8 cellular contexts compared by ENCODE assay signal in the genomic region with DNA sequence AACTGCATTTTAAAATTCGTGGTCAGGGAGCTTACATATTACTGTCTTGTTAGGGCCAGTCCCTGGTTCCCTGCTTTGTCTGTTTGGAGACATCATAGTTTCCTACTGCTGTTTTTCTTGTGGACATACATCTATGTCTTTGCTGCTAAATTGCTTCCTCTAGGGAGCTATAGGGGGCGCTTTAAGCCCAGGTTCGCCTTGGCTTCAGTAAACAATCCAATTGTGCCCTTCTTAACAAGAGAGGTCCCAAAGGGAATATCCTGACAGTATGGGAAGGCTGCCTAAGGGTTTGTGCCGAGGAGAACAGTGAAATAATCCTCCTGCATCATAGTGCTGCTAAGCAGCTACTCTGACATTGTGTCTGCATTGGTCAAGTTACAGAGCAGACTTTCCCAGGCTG.
DNase-seq lines count a peak whose midpoint lies in the region; ATAC-seq and TF ChIP-seq lines count a peak whose summit lies in the region.

No MANE protein-coding gene starts in this region.

- BruUV-seq in IMR-90 (replicated peaks; lab: Mats Ljungman, UMichigan) = no TSS peak

- H3K4me2 ChIP-seq in IMR-90 (ENCODE audit: low read depth, low read length) = no peak overlapping the region

- intact Hi-C loops in IMR-90 (cut with micrococcal nuclease) = loop anchor here (2.0 to 10.0 kb wide), 4 partner anchors 257 to 1354 kb away; a partner anchor contains a TSS
- intact Hi-C loops in CD4-positive, alpha-beta T cell (cut with DNase I, micrococcal nuclease) = no loop called here

- no peaks in the 10 kb centered on the region for H3K4me1 Mint-ChIP-seq in CD4-positive, alpha-beta T cell (ENCODE audit: low read depth)

- no peaks in the 10 kb centered on the region for H3K36me3 Mint-ChIP-seq in CD4-positive, alpha-beta T cell (ENCODE audit: low read depth)

- DNase-seq in GM10266 (ENCODE audit: extremely low spot score) (peak; percentile 6), IMR-90 (peak; percentile 50), SJCRH30 (peak; percentile 63 to 89), iPS DF 4.7 (ENCODE audit: extremely low read depth, low spot score) (peak; percentile 74), HPDE6-E6E7 (ENCODE audit: extremely low spot score) (no peak)
- DNase-seq in activated naive CD4-positive, alpha-beta T cell (lab: John Stamatoyannopoulos, UW) = no peak
- no peak for DNase-seq in CD4-positive, alpha-beta T cell

- dilution Hi-C loops in IMR-90 (cut with HindIII; ENCODE audit: low sequenced_read_pairs, unreplicated experiment) = no loop called here

- H2AFZ ChIP-seq in IMR-90 (replicated peaks; ENCODE audit: low read length, poor library complexity) = peak overlapping the region; percentile 2

- peak overlapping the region; percentile 41 for H4K5ac ChIP-seq in IMR-90 (ENCODE audit: low read depth, low read length)

- WGBS in IMR-90 (ENCODE audit: extremely low coverage in 2 of 2, insufficient read length in 1 of 2), 2 experiments = no CpG with 5 or more reads among the region's 4 CpGs

- TF ChIP-seq POLR2A in IMR-90 (IDR thresholded peaks at IDR 0.05; ENCODE audit: low read depth, low read length) = no peak

- no peak overlapping the region for H3K27ac Mint-ChIP-seq in CD4-positive, alpha-beta T cell

- peak overlapping the region; percentile 4; the same call in 1 of the 2 replicates for H3K27ac ChIP-seq in IMR-90 (ENCODE audit: insufficient read depth, low read length)
- no peak overlapping the region for H3K27ac ChIP-seq in SJCRH30
- no peak overlapping the region for H3K27ac ChIP-seq in CD4-positive, alpha-beta T cell (ENCODE audit: low read depth, low read length)

- H3K14ac ChIP-seq in IMR-90 (replicated peaks; ENCODE audit: low read depth, low read length) = 0 out of 2 replicates have a peak overlapping the region, but pooled peaks have one; percentile 42

- H3K27me3 Mint-ChIP-seq in CD4-positive, alpha-beta T cell = no peaks in the 10 kb centered on the region

- H4K8ac ChIP-seq in IMR-90 (ENCODE audit: low read depth in 2 of 2, low read length in 2 of 2) = peak overlapping the region in 1 of 2 experiments; percentile 56; a peak in 2 of 4 replicates

- ATAC-seq in IMR-90 (ENCODE audit: low read depth) = peak; percentile 55; the same call in 1 of the 2 replicates
- ATAC-seq in HG03025 (IDR thresholded peaks at IDR 0.05; ENCODE audit: low FRiP score, unreplicated experiment) = no peak
- no peak for ATAC-seq in CD4-positive, alpha-beta T cell (ENCODE audit: poor library complexity)

- POLR2A ChIA-PET in IMR-90 (lab: Charles Lee; ENCODE audit: unreplicated experiment) = interaction anchor here (0.7 kb wide), 1 partner anchor 314 kb away, joined by 3 read pairs; no protein-coding TSS in a partner anchor
- POLR2A ChIA-PET in CD4-positive, alpha-beta T cell (lab: Charles Lee) = no interaction called here

- peak overlapping the region; percentile 14 for H2BK20ac ChIP-seq in IMR-90 (ENCODE audit: low read depth, low read length)

- H3K9ac ChIP-seq in IMR-90 (ENCODE audit: low read depth, low read length) = no peak overlapping the region

- H3K4me1 ChIP-seq in IMR-90 (ENCODE audit: control insufficient read depth, insufficient read depth, low read length) = peaks cover 10% of the 10 kb centered on the region
- H3K4me1 ChIP-seq in SJCRH30 = 0 out of 2 replicates have a peak, but pooled peaks cover 3% of the 10 kb centered on the region

- H2AK9ac ChIP-seq in IMR-90 (replicated peaks; ENCODE audit: low read depth, low read length, poor library complexity) = no peak overlapping the region

- H4K91ac ChIP-seq in IMR-90 (ENCODE audit: insufficient read depth, low read depth, low read length) = peak overlapping the region; percentile 39; the same call in 1 of the 2 replicates

- peaks cover 17% of the 10 kb centered on the region for H3K9me3 Mint-ChIP-seq in CD4-positive, alpha-beta T cell

- H2BK5ac ChIP-seq in IMR-90 (ENCODE audit: low read depth, low read length, poor library complexity, severe bottlenecking) = peak overlapping the region; percentile 10

- H3K18ac ChIP-seq in IMR-90 (ENCODE audit: low read depth, low read length) = peak overlapping the region; percentile 44; the same call in 1 of the 2 replicates

- TF ChIP-seq CTCF in GM10266 (IDR thresholded peaks at IDR 0.05; ENCODE audit: control insufficient read depth, insufficient read depth, low read depth, missing control alignments) (no peak), IMR-90 (conservative IDR thresholded peaks at IDR 0.05; ENCODE audit: low read depth, low read length) (peak; percentile 67)
- TF ChIP-seq CTCF in CD4-positive, alpha-beta T cell (IDR thresholded peaks at IDR 0.05) = no peak

- TF ChIP-seq RAD21 in IMR-90 (IDR thresholded peaks at IDR 0.05; ENCODE audit: low read length) = peak; percentile 70

- CTCF ChIA-PET in IMR-90 (lab: Yijun Ruan, JAX) = interaction anchor here (0.6 to 1.5 kb wide), 5 partner anchors 20 to 435 kb away, joined by 3 to 6 read pairs (median 4); no protein-coding TSS in a partner anchor
- CTCF ChIA-PET in CD4-positive, alpha-beta T cell (lab: Charles Lee) = no interaction called here

- H3K4me3 Mint-ChIP-seq in CD4-positive, alpha-beta T cell = no peak overlapping the region

- no peaks in the 10 kb centered on the region for H3K27me3 ChIP-seq in IMR-90 (ENCODE audit: control insufficient read depth, insufficient read depth, low read length)
- H3K27me3 ChIP-seq in SJCRH30 = no peaks in the 10 kb centered on the region
- H3K27me3 ChIP-seq in CD4-positive, alpha-beta T cell (ENCODE audit: control insufficient read depth, insufficient read depth, low read length) = no peaks in the 10 kb centered on the region

- no peak overlapping the region for H3K56ac ChIP-seq in IMR-90 (ENCODE audit: extremely low read depth, insufficient read depth, low read length)

- H4K20me1 ChIP-seq in IMR-90 (ENCODE audit: insufficient read depth, low read length) = no peaks in the 10 kb centered on the region

- in situ Hi-C loops in IMR-90 (cut with MboI; ENCODE audit: low sequenced_read_pairs) = no loop called here

- peak overlapping the region; percentile 41 for H2BK120ac ChIP-seq in IMR-90 (ENCODE audit: low read depth, low read length)

- 0 out of 3 replicates have a peak overlapping the region, but pooled peaks have one; percentile 2 for H2BK15ac ChIP-seq in IMR-90 (ENCODE audit: low read depth, low read length)

- H3K9me1 ChIP-seq in IMR-90 (ENCODE audit: insufficient read depth, low read length) = peaks cover 2% of the 10 kb centered on the region

- H3K23ac ChIP-seq in IMR-90 (ENCODE audit: low read depth, low read length) = no peak overlapping the region

- 0 out of 2 replicates have a peak overlapping the region, but pooled peaks have one; percentile 0 for H3K4ac ChIP-seq in IMR-90 (ENCODE audit: low read depth, low read length)

- H3K9me3 ChIP-seq in IMR-90 (ENCODE audit: control insufficient read depth, insufficient read depth, low read length) = no peaks in the 10 kb centered on the region
- H3K9me3 ChIP-seq in SJCRH30 (replicated peaks) = no peaks in the 10 kb centered on the region
- no peaks in the 10 kb centered on the region for H3K9me3 ChIP-seq in CD4-positive, alpha-beta T cell (ENCODE audit: control insufficient read depth, low read length)

- no peaks in the 10 kb centered on the region for H3K79me1 ChIP-seq in IMR-90 (ENCODE audit: low read depth in 1 of 2, low read length in 2 of 2)

- H2AK5ac ChIP-seq in IMR-90 (ENCODE audit: low read depth, low read length) = peak overlapping the region; percentile 79; the same call in 1 of the 2 replicates

- H3K4me3 ChIP-seq in IMR-90 (ENCODE audit: insufficient read depth, low read depth, low read length) (no peak overlapping the region), SJCRH30 (no peak overlapping the region)

- H3K36me3 ChIP-seq in IMR-90 (ENCODE audit: control insufficient read depth, insufficient read depth, low read length) (no peaks in the 10 kb centered on the region), SJCRH30 (0 out of 2 replicates have a peak, but pooled peaks cover 2% of the 10 kb centered on the region)

TF ChIP-seq in IMR-90, 13 proteins besides CTCF, POLR2A, EP300 and RAD21:
- TF ChIP-seq SMC3 (IDR thresholded peaks at IDR 0.05; ENCODE audit: low read depth, low read length) = peak; percentile 51
- no peak for TF ChIP-seq CEBPB (IDR thresholded peaks at IDR 0.05; ENCODE audit: low read depth, low read length)

Comparison
In these comparisons a context has a peak if more than half of its experiments do, and no peak if none do; other contexts are left out.
1. DNase-seq: peak in GM10266 (single experiment), IMR-90 (single experiment), SJCRH30 (2 of 2) and iPS DF 4.7 (single experiment); none in activated naive CD4-positive, alpha-beta T cell (0 of 4), HPDE6-E6E7 (single experiment) and CD4-positive, alpha-beta T cell (0 of 10).